In the genomic region with DNA sequence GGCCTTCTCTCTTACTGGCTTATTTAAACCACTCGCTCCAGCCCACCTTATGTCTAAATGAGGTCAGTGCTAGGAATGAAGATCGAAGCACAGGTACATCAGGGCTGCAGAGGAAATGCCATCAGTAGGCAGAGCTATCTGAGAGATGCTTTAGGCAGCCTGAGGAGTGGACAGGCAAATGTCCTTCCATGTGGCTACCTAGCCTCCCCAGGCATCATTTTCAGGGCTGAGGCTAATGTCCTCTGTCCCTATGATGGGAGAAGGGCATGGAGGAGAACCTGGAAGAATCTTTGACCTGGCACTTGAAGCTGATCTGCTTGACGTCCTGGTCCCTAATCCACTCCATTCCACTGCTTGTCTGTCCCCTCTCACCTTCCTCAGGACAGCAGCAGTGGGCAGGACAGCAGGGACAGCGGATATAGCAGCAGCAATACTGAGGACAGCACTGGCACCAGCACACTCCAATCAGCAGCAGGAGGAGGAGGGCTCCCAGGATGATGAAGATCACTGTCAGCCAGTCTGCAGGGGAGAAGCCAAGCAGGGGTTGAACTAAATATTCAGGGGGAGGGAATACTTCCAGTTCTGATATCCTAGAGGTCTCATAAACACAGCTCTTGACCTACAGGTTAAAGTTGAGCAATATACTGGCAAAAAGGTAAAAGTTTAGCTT, we compare ENCODE assay signal across 1 cellular context.
TF ChIP-seq lines count a peak whose summit lies in the region.

No MANE protein-coding gene starts in this region.

TF ChIP-seq in HCT116, 20 proteins besides CTCF, POLR2A, EP300 and RAD21 (continued from another document):
- TF ChIP-seq REST (IDR thresholded peaks at IDR 0.05; ENCODE audit: low read depth): no peak
- no peak for TF ChIP-seq SIN3A (IDR thresholded peaks at IDR 0.05; ENCODE audit: low read depth)
- no peak for TF ChIP-seq ELF1 (IDR thresholded peaks at IDR 0.05; ENCODE audit: borderline replicate concordance, low read depth)
- no peak for TF ChIP-seq ZNF274 (IDR thresholded peaks at IDR 0.05; ENCODE audit: low read depth, low read length)
